8 cellular contexts compared by ENCODE assay signal in the genomic region with DNA sequence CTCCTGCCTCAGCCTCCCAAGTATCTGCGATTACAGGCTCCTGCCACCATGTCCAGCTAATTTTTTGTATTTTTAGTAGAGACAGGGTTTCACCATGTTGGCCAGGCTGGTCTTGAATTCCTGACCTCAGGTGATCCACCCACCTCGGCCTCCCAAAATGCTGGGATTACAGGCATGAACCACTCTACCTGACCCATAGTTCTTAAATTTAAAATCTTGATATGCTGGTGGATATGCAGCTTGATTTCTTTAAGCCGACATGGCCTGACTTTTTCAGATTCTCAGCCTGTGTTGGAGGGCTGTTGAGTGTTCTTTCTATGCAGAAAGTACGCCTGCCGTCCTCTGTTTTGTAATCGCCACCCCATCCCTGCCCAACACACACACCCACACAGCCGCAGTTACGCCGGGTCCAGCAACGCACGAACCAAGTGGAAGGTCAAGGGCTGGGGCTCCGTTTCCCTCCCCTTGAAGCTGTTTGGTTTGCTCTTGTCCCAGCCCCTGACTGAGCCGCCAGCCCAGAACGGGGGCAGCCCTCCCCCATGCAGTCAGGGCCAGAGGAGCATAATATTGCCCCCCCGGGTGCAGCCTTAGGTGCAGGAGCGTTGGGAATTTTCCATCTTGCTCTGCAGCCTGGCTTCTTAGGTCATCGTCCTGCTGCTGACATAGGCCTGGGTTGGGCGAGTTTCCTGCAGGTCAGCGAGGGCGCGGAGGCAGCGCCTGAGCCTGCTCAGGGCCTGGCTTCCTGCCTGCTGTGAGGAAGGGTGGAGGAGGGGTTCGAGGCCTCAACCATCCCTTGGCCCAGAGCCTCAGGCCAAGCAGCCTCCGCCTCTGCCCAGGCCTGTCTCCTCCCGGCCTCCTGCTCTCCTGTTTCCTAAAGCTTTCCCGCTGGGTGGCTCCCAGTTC. TPM values are rescaled to one million over a fixed set of nuclear protein-coding genes. Genes with fewer than 3 reads are reported as not detected.
DNase-seq lines count a peak whose midpoint lies in the region; ATAC-seq and TF ChIP-seq lines count a peak whose summit lies in the region.

No MANE protein-coding gene starts in this region.

- no peak overlapping the region for H3K4me3 ChIP-seq in prostate gland

- no peak for TF ChIP-seq CTCF in prostate gland (IDR thresholded peaks at IDR 0.05)

- H3K27ac ChIP-seq in prostate gland = peak overlapping the region; percentile 52 to 84

- intact Hi-C loops in activated T-helper 2 cell treated with anti-CD3 and anti-CD28 coated beads, Interferon-gamma antibody, Interleukin-2, Interleukin-4, amounts not matched to agents 10 μg/mL and 5 μg/mL and 100 μg/mL, durations not matched to agents 14 hours and 24 hours and 36 hours (cut with micrococcal nuclease) = no loop called here
- intact Hi-C loops in left cardiac atrium (cut with DNase I) = loop anchor here (1.0 to 5.0 kb wide), 2 partner anchors 66 to 67 kb away; partner anchors contain the start of gene NFKBIA (in 1 of the 2)
- intact Hi-C loops in prostate gland (cut with DNase I) = loop anchor here (5.0 kb wide), 1 partner anchor 44 kb away; the partner anchor contains the start of gene PSMA6

- no peak overlapping the region for H3K4me3 Mint-ChIP-seq in activated T-helper 2 cell treated with anti-CD3 and anti-CD28 coated beads, Interferon-gamma antibody, Interleukin-2, Interleukin-4, amounts not matched to agents 10 μg/mL and 5 μg/mL and 100 μg/mL, durations not matched to agents 14 hours and 24 hours and 36 hours (ENCODE audit: low read depth)
- no peak overlapping the region for H3K4me3 Mint-ChIP-seq in activated naive CD4-positive, alpha-beta T cell treated with anti-CD3 and anti-CD28 coated beads, Interleukin-2, amount 10 ng/mL, durations not matched to agents 7 days and 5 days

- no peaks in the 10 kb centered on the region for H3K36me3 ChIP-seq in prostate gland

- ATAC-seq in left cardiac atrium = peak; percentile 81 to 85
- ATAC-seq in GM19397 (IDR thresholded peaks at IDR 0.05; ENCODE audit: unreplicated experiment) = no peak

- no peak for TF ChIP-seq POLR2A in prostate gland (IDR thresholded peaks at IDR 0.05)

- no peaks in the 10 kb centered on the region for H3K36me3 Mint-ChIP-seq in activated T-helper 2 cell treated with anti-CD3 and anti-CD28 coated beads, Interferon-gamma antibody, Interleukin-2, Interleukin-4, amounts not matched to agents 10 μg/mL and 5 μg/mL and 100 μg/mL, durations not matched to agents 14 hours and 24 hours and 36 hours (ENCODE audit: low read depth)
- H3K36me3 Mint-ChIP-seq in activated naive CD4-positive, alpha-beta T cell treated with anti-CD3 and anti-CD28 coated beads, Interleukin-2, amount 10 ng/mL, durations not matched to agents 7 days and 5 days = no peaks in the 10 kb centered on the region

- peaks cover 38% of the 10 kb centered on the region for H3K4me1 Mint-ChIP-seq in activated T-helper 2 cell treated with anti-CD3 and anti-CD28 coated beads, Interferon-gamma antibody, Interleukin-2, Interleukin-4, amounts not matched to agents 10 μg/mL and 5 μg/mL and 100 μg/mL, durations not matched to agents 14 hours and 24 hours and 36 hours (ENCODE audit: low read depth)
- H3K4me1 Mint-ChIP-seq in activated naive CD4-positive, alpha-beta T cell treated with anti-CD3 and anti-CD28 coated beads, Interleukin-2, amount 10 ng/mL, durations not matched to agents 7 days and 5 days = peaks cover 42% of the 10 kb centered on the region

- H3K9me3 ChIP-seq in prostate gland = no peaks in the 10 kb centered on the region

- no peaks in the 10 kb centered on the region for H3K27me3 ChIP-seq in prostate gland (replicated peaks; ENCODE audit: insufficient read depth)

- 39% methylated on average over 26 of the region's 26 CpGs for WGBS in prostate gland

- CTCF ChIA-PET in activated naive CD4-positive, alpha-beta T cell treated with anti-CD3 and anti-CD28 coated beads, Interleukin-2, amount 10 ng/mL, durations not matched to agents 7 days and 5 days (lab: Charles Lee) = no interaction called here

- peaks cover 26% of the 10 kb centered on the region for H3K4me1 ChIP-seq in prostate gland (replicated peaks)

- H3K27me3 Mint-ChIP-seq in activated T-helper 2 cell treated with anti-CD3 and anti-CD28 coated beads, Interferon-gamma antibody, Interleukin-2, Interleukin-4, amounts not matched to agents 10 μg/mL and 5 μg/mL and 100 μg/mL, durations not matched to agents 14 hours and 24 hours and 36 hours (ENCODE audit: low read depth) = no peaks in the 10 kb centered on the region
- no peaks in the 10 kb centered on the region for H3K27me3 Mint-ChIP-seq in activated naive CD4-positive, alpha-beta T cell treated with anti-CD3 and anti-CD28 coated beads, Interleukin-2, amount 10 ng/mL, durations not matched to agents 7 days and 5 days

- H3K27ac Mint-ChIP-seq in activated T-helper 2 cell treated with anti-CD3 and anti-CD28 coated beads, Interferon-gamma antibody, Interleukin-2, Interleukin-4, amounts not matched to agents 10 μg/mL and 5 μg/mL and 100 μg/mL, durations not matched to agents 14 hours and 24 hours and 36 hours = peak overlapping the region; percentile 66
- no peak overlapping the region for H3K27ac Mint-ChIP-seq in activated naive CD4-positive, alpha-beta T cell treated with anti-CD3 and anti-CD28 coated beads, Interleukin-2, amount 10 ng/mL, durations not matched to agents 7 days and 5 days

- no peaks in the 10 kb centered on the region for H3K9me3 Mint-ChIP-seq in activated T-helper 2 cell treated with anti-CD3 and anti-CD28 coated beads, Interferon-gamma antibody, Interleukin-2, Interleukin-4, amounts not matched to agents 10 μg/mL and 5 μg/mL and 100 μg/mL, durations not matched to agents 14 hours and 24 hours and 36 hours
- no peaks in the 10 kb centered on the region for H3K9me3 Mint-ChIP-seq in activated naive CD4-positive, alpha-beta T cell treated with anti-CD3 and anti-CD28 coated beads, Interleukin-2, amount 10 ng/mL, durations not matched to agents 7 days and 5 days

- peak; percentile 89 for DNase-seq in HPDE6-E6E7 (ENCODE audit: extremely low spot score)
- DNase-seq in activated T-helper 2 cell treated with anti-CD3 and anti-CD28 coated beads, Interferon-gamma antibody, Interleukin-2, Interleukin-4, amounts not matched to agents 10 μg/mL and 5 μg/mL and 100 μg/mL, durations not matched to agents 14 hours and 24 hours and 36 hours (ENCODE audit: low spot score) = no peak
- DNase-seq in left cardiac atrium = peak; percentile 95
- peak; percentile 58 for DNase-seq in prostate gland (ENCODE audit: low spot score)
- DNase-seq in NCI-H1105 treated with DMSO at 0.1 percent for 48 hours (lab: John Stamatoyannopoulos, UW) = no peak
- no peak for DNase-seq in activated naive CD4-positive, alpha-beta T cell treated with anti-CD3 and anti-CD28 coated beads, Interleukin-2, amount 10 ng/mL, durations not matched to agents 7 days and 5 days
- DNase-seq in activated CD8-positive, alpha-beta memory T cell treated with anti-CD3 and anti-CD28 coated beads, Interleukin-2, amount 50 U/mL, for 4 hours = no peak

RNA-seq across cellular contexts. Expression of gene PSMA6, which starts 44.2 kb away (rescaled TPM):
- 396 and 397 TPM in 2 replicates for total RNA-seq in activated T-helper 2 cell treated with anti-CD3 and anti-CD28 coated beads, Interferon-gamma antibody, Interleukin-2, Interleukin-4, amounts not matched to agents 10 μg/mL and 5 μg/mL and 100 μg/mL, durations not matched to agents 14 hours and 24 hours and 36 hours
- total RNA-seq in left cardiac atrium = 100 to 1,000 TPM; 131 to 165 TPM
- total RNA-seq in prostate gland = 100 to 1,000 TPM in 1 of 2 donors, 10 to 100 TPM in 1; 84.1 to 181 TPM

Comparison
In these comparisons a context has a peak if more than half of its experiments do, and no peak if none do; other contexts are left out.
1. DNase-seq: peak in HPDE6-E6E7 (single experiment), left cardiac atrium (single experiment) and prostate gland (single experiment); none in activated T-helper 2 cell treated with anti-CD3 and anti-CD28 coated beads, Interferon-gamma antibody, Interleukin-2, Interleukin-4, amounts not matched to agents 10 μg/mL and 5 μg/mL and 100 μg/mL, durations not matched to agents 14 hours and 24 hours and 36 hours (single experiment), NCI-H1105 treated with DMSO at 0.1 percent for 48 hours (single experiment), activated naive CD4-positive, alpha-beta T cell treated with anti-CD3 and anti-CD28 coated beads, Interleukin-2, amount 10 ng/mL, durations not matched to agents 7 days and 5 days (single experiment) and activated CD8-positive, alpha-beta memory T cell treated with anti-CD3 and anti-CD28 coated beads, Interleukin-2, amount 50 U/mL, for 4 hours (single experiment).